ENCODE assay signal across 14 cellular contexts in the genomic region with DNA sequence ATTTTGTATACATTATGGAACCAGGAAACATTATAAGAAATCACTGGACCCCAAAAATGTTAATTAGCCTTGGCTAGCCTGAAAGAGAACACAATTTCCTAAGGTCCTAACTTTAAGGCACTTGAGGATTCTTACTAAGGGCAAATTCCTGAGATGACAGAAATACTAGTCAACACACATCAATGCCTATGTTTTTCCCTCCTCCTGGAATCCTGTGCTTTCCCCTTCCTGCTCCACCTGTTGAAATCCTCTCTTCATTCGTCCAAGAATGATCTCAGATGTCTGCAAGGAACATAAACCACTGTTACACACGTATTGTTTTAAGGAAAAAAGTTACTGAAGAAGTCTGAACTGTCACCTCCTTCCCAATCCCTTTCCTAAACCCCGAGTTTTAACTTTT. TPM values are rescaled to one million over a fixed set of nuclear protein-coding genes. Genes with fewer than 3 reads are reported as not detected.
A peak's percentile ranks its signal among the peaks of the same experiment; 100 is the strongest.
DNase-seq lines count a peak whose midpoint lies in the region; ATAC-seq and TF ChIP-seq lines count a peak whose summit lies in the region.
"Had no signal": no experiment of that assay in that cellular context is flagged by ENCODE, and none has a peak within 500 bp of the region (broad histone marks: within the 10 kb centered on the region; RNA-seq: fewer than 3 reads in every experiment).

No MANE protein-coding gene starts in this region.

- DNase-seq in GM03348 (ENCODE audit: low spot score) (peak; percentile 35), LHCN-M2 (ENCODE audit: low read depth) (peak; percentile 53), dermis blood vessel endothelial cell (peak; percentile 10), coronary artery (ENCODE audit: low spot score) (no peak)
- no peak for DNase-seq in stimulated activated CD4-positive, alpha-beta T cell treated with anti-CD3 and anti-CD28 coated beads, Interleukin-2, amount 100 ng/mL, for 48 hours
- DNase-seq: activated T-cell treated with anti-CD3 and anti-CD28 coated beads, Interleukin-2, amount 50 U/mL, for 4 hours; heart right ventricle; left ventricle myocardium superior; NCI-H2081; nucleus accumbens; small intestine had no signal

- ATAC-seq in HG03432 (IDR thresholded peaks at IDR 0.05; ENCODE audit: unreplicated experiment), result no peak
- ATAC-seq: activated T-cell treated with anti-CD3 and anti-CD28 coated beads, Interleukin-2, amount 50 U/mL, for 4 hours; heart right ventricle; left ventricle myocardium superior had no signal

- H3K27me3 ChIP-seq in neutrophil, result no peaks in the 10 kb centered on the region
- H3K27me3 ChIP-seq: heart right ventricle had no signal

- H3K36me3 ChIP-seq in neutrophil, result no peaks in the 10 kb centered on the region
- H3K36me3 ChIP-seq: heart right ventricle had no signal

- peak overlapping the region; percentile 99 for H3K27ac ChIP-seq in neutrophil
- H3K27ac ChIP-seq in coronary artery, result no peak overlapping the region
- H3K27ac ChIP-seq: VCaP had no signal

- H3K4me1 ChIP-seq in neutrophil (ENCODE audit: control insufficient read depth in 1 of 2, insufficient read depth in 1 of 2, low read depth in 1 of 2, low read length in 1 of 2), result peaks cover 68 to 83% of the 10 kb centered on the region in 2 experiments

- no peaks in the 10 kb centered on the region for H3K9me3 ChIP-seq in neutrophil
- H3K9me3 ChIP-seq: heart right ventricle had no signal

- peak overlapping the region in 1 of 2 experiments; percentile 35 for H3K4me3 ChIP-seq in neutrophil (ENCODE audit: low read depth in 1 of 2, low read length in 1 of 2)
- no peak overlapping the region for H3K4me3 ChIP-seq in coronary artery
- H3K4me3 ChIP-seq: heart right ventricle had no signal

- no peak for TF ChIP-seq CTCF in neutrophil (IDR thresholded peaks at IDR 0.05)
- no peak for TF ChIP-seq CTCF in coronary artery (IDR thresholded peaks at IDR 0.05)

RNA-seq across cellular contexts. Expression of gene DARS1, which starts 21.2 kb away (rescaled TPM):
- total RNA-seq in LHCN-M2 (2014; rRNA removed), result 97.5 and 98.0 TPM in 2 replicates
- 32.4 TPM for polyA plus RNA-seq in LHCN-M2 (2012)
- 53.6 and 79.0 TPM in 2 replicates for total RNA-seq in dermis blood vessel endothelial cell

Comparison
In these comparisons a context has a peak if more than half of its experiments do, and no peak if none do; other contexts are left out.
1. DNase-seq: peak in GM03348 (single experiment), LHCN-M2 (single experiment) and dermis blood vessel endothelial cell (single experiment); none in coronary artery (single experiment) and stimulated activated CD4-positive, alpha-beta T cell treated with anti-CD3 and anti-CD28 coated beads, Interleukin-2, amount 100 ng/mL, for 48 hours (0 of 2).